Comparison of ENCODE assay signal across 8 cellular contexts in genomic region chr12:53218551-53219114, GRCh38. TPM values are rescaled to one million over a fixed set of nuclear protein-coding genes. Genes with fewer than 3 reads are reported as not detected.
DNase-seq lines count a peak whose midpoint lies in the region; ATAC-seq, FAIRE-seq and TF ChIP-seq lines count a peak whose summit lies in the region.

No MANE protein-coding gene starts in this region.

- H3K4me1 ChIP-seq in HUES48 (ENCODE audit: control insufficient read depth, insufficient read depth, low read length) = peaks cover 61% of the 10 kb centered on the region
- peaks cover 34 to 51% of the 10 kb centered on the region in 2 donors for H3K4me1 ChIP-seq in adrenal gland (replicated peaks in 1 of 2)
- H3K4me1 ChIP-seq in iPS-18a (ENCODE audit: control insufficient read depth, low read depth, low read length) = peaks cover 53% of the 10 kb centered on the region

- no peaks in the 10 kb centered on the region for H3K9me3 ChIP-seq in HUES48 (ENCODE audit: control insufficient read depth, insufficient read depth, low read length)
- H3K9me3 ChIP-seq in adrenal gland (replicated peaks in 1 of 3) = no peaks in the 10 kb centered on the region
- no peaks in the 10 kb centered on the region for H3K9me3 ChIP-seq in iPS-18a (ENCODE audit: control insufficient read depth, low read depth, low read length)

- peaks cover 74% of the 10 kb centered on the region for H3K4me1 Mint-ChIP-seq in stimulated activated memory B cell treated with anti-CD40 and anti-IgM and Interleukin-4, amounts not matched to agents 10 μg/mL and 1 μg/mL and 100 μg/mL, for 72 hours

- H3K36me3 Mint-ChIP-seq in stimulated activated memory B cell treated with anti-CD40 and anti-IgM and Interleukin-4, amounts not matched to agents 10 μg/mL and 1 μg/mL and 100 μg/mL, for 72 hours = peaks cover 12% of the 10 kb centered on the region

- H3K27ac ChIP-seq in HUES48 (ENCODE audit: low read depth, low read length) (peak overlapping the region; percentile 97), adrenal gland (peak overlapping the region in 3 of 5 donors; percentile 59 to 99 (median 97)), iPS-18a (ENCODE audit: low read length) (no peak overlapping the region)

- FAIRE-seq in HTR-8/SVneo (lab: Jason Lieb, UNC) = no peak

- no peak for DNase-seq in adrenal gland
- DNase-seq in activated gamma-delta T cell treated with Interleukin-2 at 50 U/mL for 16 hours = no peak
- no peak for DNase-seq in HTR-8/SVneo (ENCODE audit: insufficient read length, low spot score)
- no peak for DNase-seq in NCI-H446 treated with DMSO at 0.1 percent for 48 hours (lab: John Stamatoyannopoulos, UW)

- H3K4me3 Mint-ChIP-seq in stimulated activated memory B cell treated with anti-CD40 and anti-IgM and Interleukin-4, amounts not matched to agents 10 μg/mL and 1 μg/mL and 100 μg/mL, for 72 hours = peak overlapping the region; percentile 94

- H3K36me3 ChIP-seq in HUES48 (ENCODE audit: control insufficient read depth, insufficient read depth, low read length) (peaks cover 16% of the 10 kb centered on the region), adrenal gland (replicated peaks in 1 of 2) (peaks cover 0 to 8% of the 10 kb centered on the region in 2 donors), iPS-18a (ENCODE audit: control insufficient read depth, low read depth, low read length) (no peaks in the 10 kb centered on the region)

- ATAC-seq in stimulated activated memory B cell treated with anti-CD40 and anti-IgM and Interleukin-4, amounts not matched to agents 10 μg/mL and 1 μg/mL and 100 μg/mL, for 72 hours = no peak
- no peak for ATAC-seq in HG02885 (IDR thresholded peaks at IDR 0.05; ENCODE audit: poor library complexity, unreplicated experiment)

- intact Hi-C loops in adrenal gland (cut with DNase I) = loop anchor here in 1 of 2 donors (10.0 kb wide), 2 partner anchors 66 to 206 kb away; partner anchors contain the start of gene AMHR2

- H3K9ac ChIP-seq in HUES48 (ENCODE audit: low read depth, low read length) = no peak overlapping the region
- H3K9ac ChIP-seq in iPS-18a (ENCODE audit: low read length) = no peak overlapping the region

- H3K9me3 Mint-ChIP-seq in stimulated activated memory B cell treated with anti-CD40 and anti-IgM and Interleukin-4, amounts not matched to agents 10 μg/mL and 1 μg/mL and 100 μg/mL, for 72 hours = no peaks in the 10 kb centered on the region

- H3K27me3 ChIP-seq in HUES48 (ENCODE audit: control insufficient read depth, insufficient read depth, low read length) (peaks cover 10% of the 10 kb centered on the region), adrenal gland (no peaks in the 10 kb centered on the region), iPS-18a (ENCODE audit: control insufficient read depth, insufficient read depth, low read length) (peaks cover 14% of the 10 kb centered on the region)

- 54 to 70% (median 58%) methylated on average over 23 to 25 of the region's 25 CpGs for WGBS in adrenal gland, 4 donors

- no peak for TF ChIP-seq POLR2A in adrenal gland (IDR thresholded peaks at IDR 0.05)

- no peaks in the 10 kb centered on the region for H3K27me3 Mint-ChIP-seq in stimulated activated memory B cell treated with anti-CD40 and anti-IgM and Interleukin-4, amounts not matched to agents 10 μg/mL and 1 μg/mL and 100 μg/mL, for 72 hours

- H3K4me3 ChIP-seq in HUES48 (ENCODE audit: low read depth, low read length) = peak overlapping the region; percentile 89
- peak overlapping the region in 2 of 4 donors; percentile 65 to 91 for H3K4me3 ChIP-seq in adrenal gland
- H3K4me3 ChIP-seq in iPS-18a (ENCODE audit: low read length) = peak overlapping the region; percentile 73

- TF ChIP-seq CTCF in adrenal gland (IDR thresholded peaks at IDR 0.05) = no peak

- H3K27ac Mint-ChIP-seq in stimulated activated memory B cell treated with anti-CD40 and anti-IgM and Interleukin-4, amounts not matched to agents 10 μg/mL and 1 μg/mL and 100 μg/mL, for 72 hours = peak overlapping the region; percentile 93

RNA-seq across cellular contexts. Expression of gene ITGB7, which starts 11.6 kb away (rescaled TPM):
- total RNA-seq in adrenal gland = 1 to 10 TPM; 1.2 to 7.4 (median 4.0) TPM
- polyA plus RNA-seq in adrenal gland = 1 to 10 TPM in 2 of 3 donors, under 1 TPM in 1; 0.95 to 4.0 (median 3.5) TPM

RNA-seq across cellular contexts. Expression of gene RARG, which starts 13.4 kb away (rescaled TPM):
- total RNA-seq in adrenal gland = 10 to 100 TPM; 15.8 to 36.4 (median 24.8) TPM
- polyA plus RNA-seq in adrenal gland = 10 to 100 TPM in 2 of 3 donors, 1 to 10 TPM in 1; 9.2 to 36.2 (median 25.8) TPM

RNA-seq across cellular contexts. Expression of gene CSAD, which starts 37.9 kb away (rescaled TPM):
- 10 to 100 TPM in 6 of 8 donors, 1 to 10 TPM in 2; 2.3 to 43.4 (median 19.8) TPM for total RNA-seq in adrenal gland
- 100 to 1,000 TPM in 2 of 3 donors, 10 to 100 TPM in 1; 10.9 to 140 (median 100) TPM for polyA plus RNA-seq in adrenal gland

RNA-seq across cellular contexts. Expression of gene ZNF740, which starts 38.1 kb away (rescaled TPM):
- total RNA-seq in adrenal gland = 10 to 100 TPM in 7 of 8 donors, 1 to 10 TPM in 1; 8.8 to 61.0 (median 18.6) TPM
- 10 to 100 TPM in 2 of 3 donors, 1 to 10 TPM in 1; 6.6 to 11.3 (median 11.3) TPM for polyA plus RNA-seq in adrenal gland

RNA-seq across cellular contexts. Expression of gene ESPL1, which starts 49.5 kb away (rescaled TPM):
- 1 to 10 TPM in 5 of 8 donors, under 1 TPM in 3; 0.69 to 4.1 (median 1.4) TPM for total RNA-seq in adrenal gland
- under 1 TPM; 0.56 to 0.81 (median 0.79) TPM for polyA plus RNA-seq in adrenal gland
